22 cellular contexts compared by ENCODE assay signal in genomic region chr17:5665164-5665563, GRCh38.
DNase-seq lines count a peak whose midpoint lies in the region; ATAC-seq and TF ChIP-seq lines count a peak whose summit lies in the region.
"Had no signal": no experiment of that assay in that cellular context is flagged by ENCODE, and none has a peak within 500 bp of the region (broad histone marks: within the 10 kb centered on the region; RNA-seq: fewer than 3 reads in every experiment).

No MANE protein-coding gene starts in this region.

- TF ChIP-seq EP300 in ovary (IDR thresholded peaks at IDR 0.05): no peak

- DNase-seq in G401 (ENCODE audit: low spot score) (peak; percentile 49), NB4 (ENCODE audit: low read depth) (peak; percentile 1), cerebellum (ENCODE audit: low spot score) (peak; percentile 48), ovary (peak in 4 of 5 donors; percentile 15 to 52 (median 26)), esophagus squamous epithelium (lab: John Stamatoyannopoulos, UW) (no peak)
- no peak for DNase-seq in stimulated activated CD4-positive, alpha-beta T cell treated with anti-CD3 and anti-CD28 coated beads, Interleukin-4, amount 100 ng/mL, for 24 hours
- DNase-seq: activated CD4-positive, alpha-beta T cell treated with anti-CD3 and anti-CD28 coated beads, Interleukin-2, amount 50 U/mL, for 4 hours; activated naive CD4-positive, alpha-beta T cell treated with anti-CD3 and anti-CD28 coated beads, Interleukin-2, amount 50 U/mL, for 16 hours; CD4-positive, alpha-beta memory T cell; effector memory CD8-positive, alpha-beta T cell; foreskin keratinocyte; H7; left cardiac atrium; mammary epithelial cell; NCI-H1417; NCI-H2081 treated with DMSO at 0.1 percent for 48 hours; NCI-H524 treated with DMSO at 0.1 percent for 48 hours; stimulated activated naive CD4-positive, alpha-beta T cell treated with Interleukin-2 at 50 U/mL for 16 hours; T-cell had no signal

- no peak for TF ChIP-seq CTCF in NB4 (IDR thresholded peaks at IDR 0.05; ENCODE audit: low read depth, low read length)
- no peak for TF ChIP-seq CTCF in ovary (IDR thresholded peaks at IDR 0.05)
- no peak for TF ChIP-seq CTCF in esophagus squamous epithelium (IDR thresholded peaks at IDR 0.05)

- intact Hi-C loops in ovary (cut with DNase I): no loop called here
- intact Hi-C loops in esophagus squamous epithelium (cut with DNase I): no loop called here

- no peaks in the 10 kb centered on the region for H3K36me3 ChIP-seq in ovary
- no peaks in the 10 kb centered on the region for H3K36me3 ChIP-seq in esophagus squamous epithelium
- H3K36me3 ChIP-seq: neutrophil had no signal

- peaks cover 2% of the 10 kb centered on the region for H3K4me1 ChIP-seq in ovary (ENCODE audit: insufficient read depth)
- no peaks in the 10 kb centered on the region for H3K4me1 ChIP-seq in esophagus squamous epithelium
- H3K4me1 ChIP-seq: foreskin keratinocyte had no signal

- H3K27ac ChIP-seq in ovary: no peak overlapping the region
- no peak overlapping the region for H3K27ac ChIP-seq in esophagus squamous epithelium
- H3K27ac ChIP-seq: coronary artery, foreskin keratinocyte, neutrophil had no signal

- H3K9me3 ChIP-seq in ovary (no peaks in the 10 kb centered on the region), esophagus squamous epithelium (no peaks in the 10 kb centered on the region)
- H3K9me3 ChIP-seq: neutrophil had no signal

- H3K27me3 ChIP-seq in ovary (no peaks in the 10 kb centered on the region), esophagus squamous epithelium (peaks cover 0 to 78% (median 0%) of the 10 kb centered on the region in 4 donors)
- H3K27me3 ChIP-seq: foreskin keratinocyte, neutrophil had no signal

- no peak for ATAC-seq in HG03139 (IDR thresholded peaks at IDR 0.05; ENCODE audit: unreplicated experiment)
- ATAC-seq: effector memory CD8-positive, alpha-beta T cell; foreskin keratinocyte; left cardiac atrium; T-cell had no signal

- WGBS in ovary, 3 donors: 7 to 18% (median 13%) methylated on average over 12 of the region's 12 CpGs
- 42 to 77% methylated on average over 4 to 12 of the region's 12 CpGs for WGBS in esophagus squamous epithelium, 2 donors

- H3K4me3 ChIP-seq in NB4 (ENCODE audit: low read depth, low read length) (no peak overlapping the region), ovary (no peak overlapping the region), esophagus squamous epithelium (no peak overlapping the region)
- H3K4me3 ChIP-seq: coronary artery had no signal

- in situ Hi-C loops in G401 (cut with HindIII; ENCODE audit: low sequenced_read_pairs): no loop called here

- TF ChIP-seq POLR2A in NB4 (IDR thresholded peaks at IDR 0.05; ENCODE audit: extremely low read depth, insufficient read length) (no peak), ovary (IDR thresholded peaks at IDR 0.05) (no peak), esophagus squamous epithelium (IDR thresholded peaks at IDR 0.05) (no peak)

Comparison
In these comparisons a context has a peak if more than half of its experiments do, and no peak if none do; other contexts are left out.
1. DNase-seq: peak in G401 (single experiment), NB4 (single experiment), cerebellum (single experiment) and ovary (4 of 5); none in stimulated activated CD4-positive, alpha-beta T cell treated with anti-CD3 and anti-CD28 coated beads, Interleukin-4, amount 100 ng/mL, for 24 hours (single experiment) and esophagus squamous epithelium (single experiment).